Comparison of ENCODE assay signal across 18 cellular contexts in the genomic region with DNA sequence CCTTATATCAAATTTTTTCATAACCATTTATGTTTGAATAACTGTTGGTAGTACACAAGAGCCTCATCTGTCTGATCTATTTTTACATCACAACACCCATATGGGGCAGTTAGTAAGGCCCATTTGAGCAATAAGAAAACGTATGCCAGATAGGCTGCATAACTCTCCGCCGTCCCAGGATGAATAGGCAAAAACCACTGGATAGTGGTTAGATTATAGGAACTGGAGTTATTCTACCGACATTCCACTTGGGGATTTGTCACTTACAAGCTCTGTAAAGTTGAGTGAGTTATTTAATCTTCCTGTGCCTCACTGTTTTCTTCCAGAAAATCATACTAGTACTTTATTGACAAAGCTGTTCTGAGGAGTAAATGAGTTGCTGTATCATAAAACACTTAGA.
DNase-seq lines count a peak whose midpoint lies in the region; ATAC-seq and TF ChIP-seq lines count a peak whose summit lies in the region.
"Had no signal": no experiment of that assay in that cellular context is flagged by ENCODE, and none has a peak within 500 bp of the region (broad histone marks: within the 10 kb centered on the region; RNA-seq: fewer than 3 reads in every experiment).

No MANE protein-coding gene starts in this region.

- TF ChIP-seq CTCF in PC-3 (conservative IDR thresholded peaks at IDR 0.05; ENCODE audit: low read depth, low read length): no peak
- TF ChIP-seq CTCF in cardiac fibroblast (IDR thresholded peaks at IDR 0.05; ENCODE audit: low read depth, low read length): no peak

- no peaks in the 10 kb centered on the region for H3K9me3 ChIP-seq in PC-3 (ENCODE audit: low read length)
- H3K9me3 ChIP-seq in HAP-1: no peaks in the 10 kb centered on the region

- no peaks in the 10 kb centered on the region for H3K4me1 ChIP-seq in PC-3 (ENCODE audit: insufficient read depth, low read length)
- no peaks in the 10 kb centered on the region for H3K4me1 ChIP-seq in HAP-1

- no peaks in the 10 kb centered on the region for H3K9me2 ChIP-seq in PC-3 (replicated peaks; ENCODE audit: low read length)

- no peaks in the 10 kb centered on the region for H3K79me2 ChIP-seq in PC-3 (ENCODE audit: low read length)

- H4K20me1 ChIP-seq in PC-3 (ENCODE audit: low read length): no peaks in the 10 kb centered on the region

- DNase-seq in PC-3 (peak; percentile 2), cardiac fibroblast (ENCODE audit: low read depth in 2 of 2) (peak; percentile 5 to 61), myocyte (ENCODE audit: low read depth) (peak; percentile 15), NAMALWA (ENCODE audit: low spot score) (no peak), HAP-1 (ENCODE audit: low spot score in 2 of 2) (no peak), GM19238 (ENCODE audit: insufficient read length, low spot score) (no peak), 8988T (no peak)
- DNase-seq: Calu3, DMS79 treated with DMSO at 0.1 percent for 48 hours, H7, HFFc6, Kasumi-1, NCI-H2029, NCI-H446 treated with DMSO at 0.1 percent for 48 hours, NCI-H526 treated with DMSO at 0.1 percent for 48 hours, SHP77 treated with DMSO at 0.1 percent for 48 hours had no signal

- H3K36me3 ChIP-seq in PC-3 (ENCODE audit: low read depth, low read length): no peaks in the 10 kb centered on the region
- no peaks in the 10 kb centered on the region for H3K36me3 ChIP-seq in HAP-1 (replicated peaks)

- H3F3A ChIP-seq in PC-3 (ENCODE audit: low read length, unreplicated experiment): no peaks in the 10 kb centered on the region

- H3K4me3 ChIP-seq in PC-3 (ENCODE audit: low read length) (no peak overlapping the region), cardiac fibroblast (replicated peaks in 1 of 2; ENCODE audit: low read depth in 2 of 2, low read length in 2 of 2) (no peak overlapping the region), HAP-1 (no peak overlapping the region)
- H3K4me3 ChIP-seq: K562 had no signal

- POLR2A ChIA-PET in PC-3 (lab: Charles Lee; ENCODE audit: unreplicated experiment): no interaction called here

- H2AFZ ChIP-seq in PC-3 (ENCODE audit: low read length): no peak overlapping the region

- no peak overlapping the region for H3K4me2 ChIP-seq in PC-3 (ENCODE audit: low read length)

- no peak overlapping the region for H3K9ac ChIP-seq in PC-3 (ENCODE audit: low read length)

- in situ Hi-C loops in HAP-1 (cut with MboI; ENCODE audit: low sequenced_read_pairs): no loop called here

- intact Hi-C loops in PC-3 (cut with micrococcal nuclease): no loop called here

- BruUV-seq in PC-3 (replicated peaks; lab: Mats Ljungman, UMichigan): no TSS peak

- H3K27me3 ChIP-seq in PC-3 (ENCODE audit: low read length) (no peaks in the 10 kb centered on the region), HAP-1 (ENCODE audit: low read depth) (no peaks in the 10 kb centered on the region)

- no peak overlapping the region for H3K27ac ChIP-seq in PC-3 (ENCODE audit: low read length)

- CTCF ChIA-PET in PC-3 (lab: Charles Lee): no interaction called here

- ATAC-seq in PC-3: no peak
- ATAC-seq: K562, Panc1 had no signal

Comparison
In these comparisons a context has a peak if more than half of its experiments do, and no peak if none do; other contexts are left out.
1. DNase-seq: peak in PC-3 (single experiment), cardiac fibroblast (2 of 2) and myocyte (single experiment); none in NAMALWA (single experiment), HAP-1 (0 of 2), GM19238 (single experiment) and 8988T (single experiment).